8 cellular contexts compared by ENCODE assay signal in the genomic region with DNA sequence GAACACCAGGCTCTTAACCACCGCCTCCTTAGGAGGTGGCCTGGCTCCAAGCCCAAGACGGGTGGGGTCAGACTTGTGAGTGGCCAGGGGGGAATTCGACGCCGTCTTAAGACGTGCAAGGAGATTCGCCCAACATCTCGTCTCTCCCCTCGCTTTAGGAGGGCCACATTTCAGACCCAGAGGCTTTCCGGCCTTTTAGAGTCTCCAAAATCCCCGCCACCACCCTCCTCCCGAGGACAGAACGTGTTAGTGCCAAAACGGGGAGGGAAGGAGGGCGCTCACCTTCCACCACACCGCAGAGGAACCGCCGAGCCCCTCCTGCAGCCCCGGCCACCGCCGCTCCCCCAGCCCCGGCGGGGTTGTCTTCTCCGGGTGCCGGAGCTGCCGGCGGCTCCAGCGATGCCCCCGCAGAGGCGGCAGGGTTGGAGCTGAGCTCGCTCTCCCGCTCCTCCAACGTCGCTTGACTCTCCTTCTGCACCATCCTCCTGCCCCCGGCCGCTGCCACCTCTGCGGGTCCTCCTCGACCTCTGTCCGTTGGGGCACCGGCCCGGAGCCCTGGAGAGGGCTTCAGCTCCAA. TPM values are rescaled to one million over a fixed set of nuclear protein-coding genes. Genes with fewer than 3 reads are reported as not detected.
DNase-seq lines count a peak whose midpoint lies in the region; ATAC-seq lines count a peak whose summit lies in the region.

No MANE protein-coding gene starts in this region.

- peak overlapping the region; percentile 94 for H3K4me3 Mint-ChIP-seq in T-helper 17 cell

- no peaks in the 10 kb centered on the region for H3K9me3 ChIP-seq in T-helper 17 cell (ENCODE audit: control insufficient read depth, low read length, poor library complexity, severe bottlenecking)

- peaks cover 8% of the 10 kb centered on the region for H3K36me3 Mint-ChIP-seq in T-helper 17 cell (ENCODE audit: low read depth)

- peaks cover 50% of the 10 kb centered on the region for H3K4me1 Mint-ChIP-seq in T-helper 17 cell

- H3K27ac Mint-ChIP-seq in T-helper 17 cell, result peak overlapping the region; percentile 89

- peak; percentile 56 for DNase-seq in activated CD4-positive, alpha-beta T cell treated with anti-CD3 and anti-CD28 coated beads for 48 hours
- DNase-seq in activated CD4-positive, alpha-beta T cell treated with anti-CD3 and anti-CD28 coated beads for 1 hour, result no peak
- DNase-seq in HPDE6-E6E7 (ENCODE audit: extremely low spot score), result peak; percentile 79
- DNase-seq in T-helper 17 cell, result peak in 2 of 3 donors; percentile 19 to 27
- peak; percentile 84 for DNase-seq in dedifferentiated amniotic fluid mesenchymal stem cell (ENCODE audit: extremely low spot score)
- DNase-seq in left kidney (ENCODE audit: low read depth, low spot score), result peak; percentile 84
- peak; percentile 58 for DNase-seq in stimulated activated CD8-positive, alpha-beta memory T cell treated with anti-CD3 and anti-CD28 coated beads, Interleukin-4, amount 100 ng/mL, for 48 hours

- ATAC-seq in T-helper 17 cell (peak; percentile 1), GM21390 (IDR thresholded peaks at IDR 0.05; ENCODE audit: unreplicated experiment) (no peak)

- H3K27me3 Mint-ChIP-seq in T-helper 17 cell, result no peaks in the 10 kb centered on the region

RNA-seq across cellular contexts. Expression of gene OGA, which starts 0.6 kb away (rescaled TPM):
- 100 to 1,000 TPM; 411 to 421 TPM for total RNA-seq in T-helper 17 cell

RNA-seq across cellular contexts. Expression of gene KCNIP2, which starts 26.0 kb away (rescaled TPM):
- total RNA-seq in T-helper 17 cell, result 1 to 10 TPM; 2.9 to 4.1 TPM

RNA-seq across cellular contexts. Expression of gene NPM3, which starts 34.4 kb away (rescaled TPM):
- 10 to 100 TPM; 13.1 to 13.8 TPM for total RNA-seq in T-helper 17 cell

RNA-seq across cellular contexts. Expression of gene FGF8, which starts 41.7 kb away (rescaled TPM):
- not detected for total RNA-seq in T-helper 17 cell
